Comparison of ENCODE assay signal across 9 cellular contexts in the genomic region with DNA sequence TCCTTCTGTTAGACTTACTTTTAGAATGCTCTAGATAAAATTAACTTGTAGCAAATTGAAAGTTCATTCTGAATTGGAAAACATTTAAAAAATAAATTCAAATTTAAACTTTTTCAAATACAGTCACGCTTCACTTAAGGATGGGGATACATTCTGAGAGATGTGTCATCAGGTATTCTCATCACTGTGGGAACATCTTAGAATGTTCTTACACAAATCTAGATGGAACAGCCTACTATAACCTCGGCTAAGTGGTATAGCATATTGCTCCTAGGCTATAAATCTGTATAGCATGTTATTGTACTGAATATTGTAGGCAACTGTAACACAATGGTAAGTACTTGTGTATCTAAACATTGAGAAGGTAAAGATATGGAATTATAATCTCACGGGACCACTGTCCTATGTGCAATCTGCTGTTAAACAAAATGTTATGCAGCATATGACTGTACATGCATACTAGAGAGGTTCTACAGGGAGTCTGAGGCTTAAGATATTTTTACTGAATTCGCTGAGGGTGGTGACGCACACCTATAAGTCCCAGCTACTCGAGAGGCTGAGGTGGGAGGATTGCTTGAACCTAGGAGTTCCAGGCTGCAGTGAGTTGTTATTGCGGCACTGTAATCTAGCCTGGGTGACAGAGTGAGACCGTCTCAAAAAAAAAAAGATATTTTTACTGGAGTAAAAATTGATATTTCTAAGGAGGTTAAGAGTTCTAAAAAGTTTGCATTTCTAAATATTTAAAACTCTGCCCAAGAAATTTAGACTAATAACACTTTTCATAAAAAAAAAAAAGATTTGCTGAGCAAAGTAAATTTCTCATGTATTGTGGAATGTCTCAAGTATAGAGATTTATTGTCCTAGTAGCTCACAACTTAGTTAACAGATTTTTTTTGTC.
A peak's percentile ranks its signal among the peaks of the same experiment; 100 is the strongest.
DNase-seq lines count a peak whose midpoint lies in the region; ATAC-seq and TF ChIP-seq lines count a peak whose summit lies in the region.
"Had no signal": no experiment of that assay in that cellular context is flagged by ENCODE, and none has a peak within 500 bp of the region (broad histone marks: within the 10 kb centered on the region; RNA-seq: fewer than 3 reads in every experiment).

No MANE protein-coding gene starts in this region.

- H3K27me3 ChIP-seq in brain microvascular endothelial cell (replicated peaks), result no peaks in the 10 kb centered on the region
- H3K27me3 ChIP-seq in mucosa of stomach (ENCODE audit: control insufficient read depth, insufficient read depth, low read length), result no peaks in the 10 kb centered on the region
- no peaks in the 10 kb centered on the region for H3K27me3 ChIP-seq in tibial nerve

- H3K4me1 ChIP-seq in mucosa of stomach (ENCODE audit: control insufficient read depth, insufficient read depth, low read length) (peaks cover 39% of the 10 kb centered on the region), tibial nerve (peaks cover 6 to 96% (median 79%) of the 10 kb centered on the region in 4 donors), OCI-LY7 (ENCODE audit: insufficient read depth, low read length, poor library complexity, severe bottlenecking) (peaks cover 6% of the 10 kb centered on the region)

- H4K20me1 ChIP-seq in OCI-LY7 (ENCODE audit: insufficient read depth, low read length), result peaks cover 5% of the 10 kb centered on the region; the same call in 1 of the 2 replicates

- no peak overlapping the region for H3K4me2 ChIP-seq in OCI-LY7 (ENCODE audit: low read length)

- no peaks in the 10 kb centered on the region for H3K9me3 Mint-ChIP-seq in activated T-cell treated with anti-CD3 and anti-CD28 coated beads, Interleukin-2, amount 50 U/mL, for 4 hours

- no peaks in the 10 kb centered on the region for H3K27me3 Mint-ChIP-seq in activated T-cell treated with anti-CD3 and anti-CD28 coated beads, Interleukin-2, amount 50 U/mL, for 4 hours (ENCODE audit: low read depth)

- no peak for DNase-seq in activated T-cell treated with anti-CD3 and anti-CD28 coated beads, Interleukin-2, amount 50 U/mL, for 4 hours
- DNase-seq in activated T-cell treated with anti-CD3 and anti-CD28 coated beads for 4 hours (no peak), brain microvascular endothelial cell (no peak), tibial nerve (ENCODE audit: low spot score in 2 of 2) (no peak), OCI-LY7 (ENCODE audit: low spot score) (no peak), SHP77 (lab: John Stamatoyannopoulos, UW) (no peak)
- DNase-seq: stimulated activated CD4-positive, alpha-beta T cell treated with anti-CD3 and anti-CD28 coated beads, Interleukin-12 subunit alpha, Interleukin-12 subunit beta, amount 100 ng/mL, for 4 hours had no signal

- 77 to 80% methylated on average over 8 of the region's 8 CpGs for WGBS in tibial nerve, 2 donors

- TF ChIP-seq CTCF in brain microvascular endothelial cell (IDR thresholded peaks at IDR 0.05; ENCODE audit: low read depth, low read length, missing control alignments) (no peak), tibial nerve (IDR thresholded peaks at IDR 0.05) (no peak), OCI-LY7 (conservative IDR thresholded peaks at IDR 0.05; ENCODE audit: low read length) (no peak)

- H3K9ac ChIP-seq in mucosa of stomach (ENCODE audit: low read length), result peak overlapping the region; percentile 63

- H3K27ac ChIP-seq in brain microvascular endothelial cell (peak overlapping the region; percentile 86), tibial nerve (peak overlapping the region; percentile 94 to 98 (median 96)), OCI-LY7 (ENCODE audit: low read depth, low read length, poor library complexity, severe bottlenecking) (no peak overlapping the region)

- TF ChIP-seq POLR2A in tibial nerve (IDR thresholded peaks at IDR 0.05), result no peak

- H2AFZ ChIP-seq in OCI-LY7 (ENCODE audit: low read length), result no peak overlapping the region

- no TSS peak for BruUV-seq in OCI-LY7 (replicated peaks; lab: Mats Ljungman, UMichigan)

- H3K79me2 ChIP-seq in OCI-LY7 (ENCODE audit: insufficient read depth, low read depth, low read length), result no peaks in the 10 kb centered on the region

- peak overlapping the region; percentile 43 for H3K4me3 Mint-ChIP-seq in activated T-cell treated with anti-CD3 and anti-CD28 coated beads, Interleukin-2, amount 50 U/mL, for 4 hours

- TF ChIP-seq EP300 in tibial nerve (IDR thresholded peaks at IDR 0.05), result no peak

- H3K36me3 ChIP-seq in brain microvascular endothelial cell (replicated peaks) (peaks cover 1% of the 10 kb centered on the region), mucosa of stomach (ENCODE audit: control insufficient read depth, insufficient read depth, low read length) (no peaks in the 10 kb centered on the region), tibial nerve (peaks cover 0 to 39% (median 14%) of the 10 kb centered on the region in 3 donors), OCI-LY7 (ENCODE audit: insufficient read depth, low read length) (peaks cover 59% of the 10 kb centered on the region)

- H3K9me3 ChIP-seq in mucosa of stomach (ENCODE audit: control insufficient read depth, low read length) (no peaks in the 10 kb centered on the region), tibial nerve (no peaks in the 10 kb centered on the region), OCI-LY7 (ENCODE audit: low read length) (no peaks in the 10 kb centered on the region)

- in situ Hi-C loops in brain microvascular endothelial cell (cut with HindIII; ENCODE audit: low pct_ligation_motif_present, low sequenced_read_pairs), result no loop called here

- peaks cover 82% of the 10 kb centered on the region for H3K4me1 Mint-ChIP-seq in activated T-cell treated with anti-CD3 and anti-CD28 coated beads, Interleukin-2, amount 50 U/mL, for 4 hours (ENCODE audit: low read depth)

- POLR2A ChIA-PET in OCI-LY7 (lab: Charles Lee), result interaction anchor here (1.5 kb wide), 2 partner anchors 8 to 17 kb away, joined by 3 to 4 read pairs; no protein-coding TSS in a partner anchor

- CTCF ChIA-PET in OCI-LY7 (lab: Charles Lee; ENCODE audit: unreplicated experiment), result no interaction called here

- no peaks in the 10 kb centered on the region for H3K9me2 ChIP-seq in OCI-LY7 (ENCODE audit: insufficient read depth, low read length)

- H3K36me3 Mint-ChIP-seq in activated T-cell treated with anti-CD3 and anti-CD28 coated beads, Interleukin-2, amount 50 U/mL, for 4 hours (ENCODE audit: insufficient read depth), result peaks cover 17% of the 10 kb centered on the region

- no peak overlapping the region for H3K4me3 ChIP-seq in brain microvascular endothelial cell (ENCODE audit: low read depth, low read length)
- no peak overlapping the region for H3K4me3 ChIP-seq in mucosa of stomach (ENCODE audit: low read length)
- no peak overlapping the region for H3K4me3 ChIP-seq in tibial nerve
- no peak overlapping the region for H3K4me3 ChIP-seq in OCI-LY7 (ENCODE audit: low read depth, low read length, poor library complexity, severe bottlenecking)

- intact Hi-C loops in OCI-LY7 (cut with micrococcal nuclease; ENCODE audit: unreplicated experiment), result no loop called here

- peak; percentile 62 to 66 for ATAC-seq in activated T-cell treated with anti-CD3 and anti-CD28 coated beads, Interleukin-2, amount 50 U/mL, for 4 hours
- no peak for ATAC-seq in HG03520 (IDR thresholded peaks at IDR 0.05; ENCODE audit: unreplicated experiment)
